Comparison of ENCODE assay signal across 18 cellular contexts in genomic region chr1:10958614-10959013, GRCh38. TPM values are rescaled to one million over a fixed set of nuclear protein-coding genes. Genes with fewer than 3 reads are reported as not detected.
DNase-seq lines count a peak whose midpoint lies in the region; ATAC-seq, FAIRE-seq and TF ChIP-seq lines count a peak whose summit lies in the region.
"Had no signal": no experiment of that assay in that cellular context is flagged by ENCODE, and none has a peak within 500 bp of the region (broad histone marks: within the 10 kb centered on the region; RNA-seq: fewer than 3 reads in every experiment).

No MANE protein-coding gene starts in this region.

- H3K18ac ChIP-seq in H1 (ENCODE audit: extremely low read depth, low read length), result no peak overlapping the region
- no peak overlapping the region for H3K18ac ChIP-seq in trophoblast cell (ENCODE audit: low read length)
- H3K18ac ChIP-seq in mesenchymal stem cell (ENCODE audit: low read depth in 1 of 2, low read length in 2 of 2), result no peak overlapping the region

- H2AK5ac ChIP-seq in H1 (ENCODE audit: low read depth, low read length) (no peak overlapping the region), trophoblast cell (ENCODE audit: low read length) (no peak overlapping the region), mesenchymal stem cell (ENCODE audit: low read length, severe bottlenecking) (no peak overlapping the region)

- H3K79me2 ChIP-seq in H1 (ENCODE audit: control insufficient read depth in 1 of 2, insufficient read depth in 2 of 2, low read length in 2 of 2), result no peaks in the 10 kb centered on the region
- no peaks in the 10 kb centered on the region for H3K79me2 ChIP-seq in trophoblast cell (ENCODE audit: control insufficient read depth, insufficient read depth, low read length, poor library complexity)

- TF ChIP-seq POLR2A in H1 (IDR thresholded peaks at IDR 0.05; ENCODE audit: control extremely low read depth in 1 of 2, low read depth in 2 of 2, low read length in 2 of 2), result no peak

- no peak overlapping the region for H4K8ac ChIP-seq in H1 (ENCODE audit: extremely low read depth, insufficient read depth, low read length)
- H4K8ac ChIP-seq in trophoblast cell (ENCODE audit: low read depth, low read length), result no peak overlapping the region
- no peak overlapping the region for H4K8ac ChIP-seq in mesenchymal stem cell (ENCODE audit: low read length)

- no peaks in the 10 kb centered on the region for H3K23me2 ChIP-seq in H1 (ENCODE audit: low read depth, low read length)

- H3K4ac ChIP-seq in H1 (replicated peaks; ENCODE audit: insufficient read length, low read depth, low read length) (no peak overlapping the region), trophoblast cell (ENCODE audit: low read depth, low read length) (no peak overlapping the region), mesenchymal stem cell (ENCODE audit: low read depth in 1 of 2, low read length in 2 of 2) (no peak overlapping the region)

- H2BK15ac ChIP-seq in H1 (ENCODE audit: low read length) (no peak overlapping the region), mesenchymal stem cell (ENCODE audit: low read depth, poor library complexity, severe bottlenecking) (no peak overlapping the region)

- H3K4me2 ChIP-seq in H1 (ENCODE audit: insufficient read depth in 1 of 2, low read depth in 2 of 2, low read length in 2 of 2) (no peak overlapping the region), trophoblast cell (ENCODE audit: low read length) (no peak overlapping the region), mesenchymal stem cell (ENCODE audit: low read length, poor library complexity, severe bottlenecking) (no peak overlapping the region)

- H4K5ac ChIP-seq in H1 (ENCODE audit: insufficient read length, low read depth, low read length), result no peak overlapping the region

- H3K79me1 ChIP-seq in H1 (ENCODE audit: low read depth, low read length) (no peaks in the 10 kb centered on the region), trophoblast cell (ENCODE audit: low read length) (no peaks in the 10 kb centered on the region), mesenchymal stem cell (replicated peaks; ENCODE audit: low read length, poor library complexity, severe bottlenecking) (no peaks in the 10 kb centered on the region)

- no peak for ATAC-seq in HG03280 (IDR thresholded peaks at IDR 0.05; ENCODE audit: unreplicated experiment)
- ATAC-seq: T-helper 17 cell had no signal

- H3K9ac ChIP-seq in H1 (replicated peaks in 1 of 4; ENCODE audit: extremely low read depth in 1 of 4, low read depth in 3 of 4, low read length in 3 of 4) (no peak overlapping the region), trophoblast cell (ENCODE audit: low read length) (no peak overlapping the region), mesenchymal stem cell (ENCODE audit: low read length) (no peak overlapping the region)
- H3K9ac ChIP-seq: BLaER1 treated with 17β-estradiol and CSF1 and Interleukin-3, amounts not matched to agents 10 nM and 100 nM had no signal

- no peak for FAIRE-seq in H1 (lab: Jason Lieb, UNC)

- no peak overlapping the region for H3K23ac ChIP-seq in H1 (ENCODE audit: insufficient read length)
- H3K23ac ChIP-seq in trophoblast cell (ENCODE audit: low read length), result no peak overlapping the region
- no peak overlapping the region for H3K23ac ChIP-seq in mesenchymal stem cell (ENCODE audit: low read length in 2 of 2)

- no peaks in the 10 kb centered on the region for H4K20me1 ChIP-seq in H1 (replicated peaks in 1 of 2; ENCODE audit: control insufficient read depth in 1 of 2, insufficient read depth in 2 of 2, low read length in 2 of 2)

- POLR2A ChIA-PET in H1 (lab: Charles Lee; ENCODE audit: partially characterized antibody), result interaction anchor here (1.1 kb wide), 1 partner anchor 30 kb away, joined by 3 read pairs; no protein-coding TSS in a partner anchor

- H3K36me3 ChIP-seq in H1 (ENCODE audit: control insufficient read depth in 2 of 4, insufficient read depth in 4 of 4, low read length in 3 of 4) (no peaks in the 10 kb centered on the region), trophoblast cell (ENCODE audit: control insufficient read depth in 1 of 2, insufficient read depth in 2 of 2, low read length in 2 of 2) (no peaks in the 10 kb centered on the region), mesenchymal stem cell (ENCODE audit: control insufficient read depth in 1 of 2, insufficient read depth in 2 of 2, low read depth in 1 of 2, low read length in 2 of 2) (no peaks in the 10 kb centered on the region)

- DNase-seq in NCI-H1436 (lab: John Stamatoyannopoulos, UW), result peak; percentile 32
- DNase-seq in NCI-H1436 treated with DMSO at 0.1 percent for 48 hours (lab: John Stamatoyannopoulos, UW), result no peak
- peak; percentile 38 for DNase-seq in NCI-H2171 (lab: John Stamatoyannopoulos, UW)
- no peak for DNase-seq in H1 (ENCODE audit: low read depth in 1 of 2, low spot score in 2 of 2)
- DNase-seq in trophoblast cell, result no peak
- DNase-seq in mesenchymal stem cell, result no peak
- no peak for DNase-seq in HCEC 1CT
- DNase-seq: 8988T; activated CD8-positive, alpha-beta memory T cell treated with anti-CD3 and anti-CD28 coated beads, Interleukin-2, amount 50 U/mL, for 48 hours; activated naive CD4-positive, alpha-beta T cell treated with anti-CD3 and anti-CD28 coated beads for 36 hours; glutamatergic neuron; Kasumi-1; NCI-H524; posterior cingulate gyrus; T-helper 17 cell had no signal

- 62% methylated on average over 10 of the region's 10 CpGs; no CpG with 5 or more reads in 1 of the 2 experiments for WGBS in H1 (ENCODE audit: extremely low coverage in 1 of 2, insufficient coverage in 1 of 2, insufficient read length in 1 of 2, insufficient replicate concordance in 2 of 2, low coverage in 1 of 2, low lambda C conversion rate in 2 of 2, missing lambda C conversion rate in 1 of 2), 2 experiments
- no CpG with 5 or more reads among the region's 10 CpGs for WGBS in trophoblast cell (ENCODE audit: extremely low coverage, insufficient coverage, insufficient read length)
- 56% methylated on average over 10 of the region's 10 CpGs for WGBS in mesenchymal stem cell

- H3K27ac ChIP-seq in H1 (ENCODE audit: low read depth, low read length) (no peak overlapping the region), trophoblast cell (ENCODE audit: low read depth, low read length) (no peak overlapping the region), mesenchymal stem cell (ENCODE audit: low read length, poor library complexity, severe bottlenecking) (no peak overlapping the region)
- H3K27ac ChIP-seq: BLaER1 treated with 17β-estradiol and CSF1 and Interleukin-3, amounts not matched to agents 10 nM and 100 nM; RWPE1 had no signal

- H4K91ac ChIP-seq in H1 (replicated peaks; ENCODE audit: insufficient read length, low read length) (peak overlapping the region; percentile 26), trophoblast cell (ENCODE audit: low read depth, low read length) (no peak overlapping the region), mesenchymal stem cell (ENCODE audit: low read length) (no peak overlapping the region)

- TF ChIP-seq CTCF in H1 (IDR thresholded peaks at IDR 0.05; ENCODE audit: control extremely low read depth in 1 of 3, insufficient read depth in 1 of 3, low read depth in 1 of 3, low read length in 3 of 3), result no peak

- H3K4me3 ChIP-seq in H1 (ENCODE audit: extremely low read depth in 1 of 4, insufficient read depth in 2 of 4, low read depth in 3 of 4, low read length in 4 of 4) (no peak overlapping the region), trophoblast cell (ENCODE audit: low read depth, low read length) (no peak overlapping the region), mesenchymal stem cell (ENCODE audit: insufficient read depth in 1 of 2, low read depth in 1 of 2, low read length in 2 of 2) (no peak overlapping the region)
- H3K4me3 ChIP-seq: BLaER1 treated with 17β-estradiol and CSF1 and Interleukin-3, amounts not matched to agents 10 nM and 100 nM had no signal

- H2BK120ac ChIP-seq in H1 (replicated peaks; ENCODE audit: low read depth, low read length), result no peak overlapping the region
- no peak overlapping the region for H2BK120ac ChIP-seq in trophoblast cell (ENCODE audit: insufficient read depth, low read length, poor library complexity)
- H2BK120ac ChIP-seq in mesenchymal stem cell (ENCODE audit: low read depth, low read length), result no peak overlapping the region

- H2AFZ ChIP-seq in H1 (ENCODE audit: low read length) (no peak overlapping the region), trophoblast cell (ENCODE audit: insufficient read depth, low read length, poor library complexity) (no peak overlapping the region), mesenchymal stem cell (ENCODE audit: low read depth, low read length) (no peak overlapping the region)

- H3K14ac ChIP-seq in H1 (ENCODE audit: insufficient read length), result no peak overlapping the region
- H3K14ac ChIP-seq in trophoblast cell (ENCODE audit: low read length), result no peak overlapping the region
- no peak overlapping the region for H3K14ac ChIP-seq in mesenchymal stem cell (ENCODE audit: low read length in 2 of 2)

- TF ChIP-seq EP300 in H1 (IDR thresholded peaks at IDR 0.05; ENCODE audit: borderline replicate concordance in 1 of 2, low read depth in 2 of 2, low read length in 2 of 2), result no peak

- H2BK12ac ChIP-seq in H1 (ENCODE audit: low read depth, low read length) (0 out of 2 replicates have a peak overlapping the region, but pooled peaks have one; percentile 17), trophoblast cell (ENCODE audit: low read length) (no peak overlapping the region), mesenchymal stem cell (ENCODE audit: low read length in 2 of 2) (no peak overlapping the region)

- H3K56ac ChIP-seq in H1 (replicated peaks; ENCODE audit: insufficient read length, low read depth, low read length), result no peak overlapping the region

- peaks cover 0 to 2% (median 0%) of the 10 kb centered on the region in 4 experiments; a peak in 1 of 7 replicates for H3K27me3 ChIP-seq in H1 (replicated peaks in 1 of 4; ENCODE audit: control insufficient read depth in 3 of 4, extremely low read depth in 1 of 4, insufficient read depth in 3 of 4, low read length in 3 of 4)
- no peaks in the 10 kb centered on the region for H3K27me3 ChIP-seq in trophoblast cell (ENCODE audit: insufficient read depth, low read length)
- H3K27me3 ChIP-seq in mesenchymal stem cell (ENCODE audit: control insufficient read depth in 1 of 2, insufficient read depth in 1 of 2, low read length in 2 of 2), result peaks cover 28 to 50% of the 10 kb centered on the region in 2 experiments
- H3K27me3 ChIP-seq: BLaER1 treated with 17β-estradiol and CSF1 and Interleukin-3, amounts not matched to agents 10 nM and 100 nM had no signal

- TF ChIP-seq RAD21 in H1 (IDR thresholded peaks at IDR 0.05 in 1 of 2, conservative IDR thresholded peaks at IDR 0.05 in 1 of 2; ENCODE audit: low read depth in 2 of 2, low read length in 2 of 2), result no peak

- CTCF ChIA-PET in H1 (lab: Charles Lee; ENCODE audit: partially characterized antibody), result interaction anchor here (1.0 to 2.3 kb wide), 8 partner anchors 9 to 451 kb away, joined by 3 to 8 read pairs (median 3); no protein-coding TSS in a partner anchor

- H3K9me3 ChIP-seq in H1 (ENCODE audit: insufficient read depth in 2 of 2, low read depth in 1 of 2, low read length in 1 of 2) (no peaks in the 10 kb centered on the region), trophoblast cell (ENCODE audit: insufficient read depth, low read depth, low read length) (no peaks in the 10 kb centered on the region), mesenchymal stem cell (ENCODE audit: control insufficient read depth, low read length) (peaks cover 4% of the 10 kb centered on the region)

- H2BK20ac ChIP-seq in H1 (ENCODE audit: low read length), result no peak overlapping the region

- no peak overlapping the region for H4K12ac ChIP-seq in trophoblast cell (ENCODE audit: low read depth, low read length)

- H2BK5ac ChIP-seq in H1 (ENCODE audit: low read depth, low read length), result peak overlapping the region; percentile 27; the same call in 1 of the 2 replicates
- no peak overlapping the region for H2BK5ac ChIP-seq in trophoblast cell (ENCODE audit: low read depth, low read length, poor library complexity)
- H2BK5ac ChIP-seq in mesenchymal stem cell (ENCODE audit: low read depth, low read length, poor library complexity, severe bottlenecking), result no peak overlapping the region

- H3K4me1 ChIP-seq in H1 (replicated peaks in 1 of 4; ENCODE audit: control insufficient read depth in 3 of 4, insufficient read depth in 4 of 4, low read length in 3 of 4), result peaks cover 0 to 11% (median 9%) of the 10 kb centered on the region in 4 experiments; a peak in 5 of 7 replicates
- no peaks in the 10 kb centered on the region for H3K4me1 ChIP-seq in trophoblast cell (ENCODE audit: control insufficient read depth in 1 of 2, insufficient read depth in 2 of 2, low read length in 2 of 2)
- H3K4me1 ChIP-seq in mesenchymal stem cell (ENCODE audit: control insufficient read depth, insufficient read depth, low read depth, low read length), result peaks cover 6% of the 10 kb centered on the region

RNA-seq across cellular contexts. Expression of gene TARDBP, which starts 53.8 kb away (rescaled TPM):
- 232 and 240 TPM in 2 replicates for total RNA-seq in H1 (2021; fragmentation: NEBNext Ultra II Directional; extraction: Animal tissue kit (Norgen Biotek cat#: 25700))
- 121 and 144 TPM in 2 replicates for polyA plus RNA-seq in H1 (2011; rRNA removed)
- 216 TPM for polyA plus RNA-seq in H1 (2011; cell fraction: cytosol; rRNA removed)
- polyA plus RNA-seq in H1 (2011; cell fraction: nucleus; rRNA removed), result 92.6 TPM
- polyA plus RNA-seq in H1 (2012, experiment 1 of 2), result 239 to 401 TPM (median 318 TPM) in 4 replicates
- 40.2 TPM for polyA plus RNA-seq in H1 (2012, experiment 2 of 2)
- 183 TPM for polyA plus RNA-seq in H1 (2013, experiment 1 of 2)
- polyA plus RNA-seq in H1 (2013, experiment 2 of 2), result 175 TPM
- 122 and 124 TPM in 2 replicates for polyA minus RNA-seq in H1 (2011; rRNA and poly(A)+ RNA removed)
- polyA minus RNA-seq in H1 (2011; cell fraction: cytosol; rRNA and poly(A)+ RNA removed), result 148 TPM
- 132 TPM for polyA minus RNA-seq in H1 (2011; cell fraction: nucleus; rRNA and poly(A)+ RNA removed)
- polyA plus RNA-seq in trophoblast cell (2013), result 196 and 202 TPM in 2 replicates
- polyA plus RNA-seq in mesenchymal stem cell (2013, experiment 1 of 2), result 132 TPM
- 135 TPM for polyA plus RNA-seq in mesenchymal stem cell (2013, experiment 2 of 2)

Comparison
In these comparisons a context has a peak if more than half of its experiments do, and no peak if none do; other contexts are left out.
1. DNase-seq: peak in NCI-H1436 (single experiment) and NCI-H2171 (single experiment); none in NCI-H1436 treated with DMSO at 0.1 percent for 48 hours (single experiment), H1 (0 of 2), trophoblast cell (0 of 2), mesenchymal stem cell (single experiment) and HCEC 1CT (single experiment).